Comparison of ENCODE assay signal across 1 cellular context in the genomic region with DNA sequence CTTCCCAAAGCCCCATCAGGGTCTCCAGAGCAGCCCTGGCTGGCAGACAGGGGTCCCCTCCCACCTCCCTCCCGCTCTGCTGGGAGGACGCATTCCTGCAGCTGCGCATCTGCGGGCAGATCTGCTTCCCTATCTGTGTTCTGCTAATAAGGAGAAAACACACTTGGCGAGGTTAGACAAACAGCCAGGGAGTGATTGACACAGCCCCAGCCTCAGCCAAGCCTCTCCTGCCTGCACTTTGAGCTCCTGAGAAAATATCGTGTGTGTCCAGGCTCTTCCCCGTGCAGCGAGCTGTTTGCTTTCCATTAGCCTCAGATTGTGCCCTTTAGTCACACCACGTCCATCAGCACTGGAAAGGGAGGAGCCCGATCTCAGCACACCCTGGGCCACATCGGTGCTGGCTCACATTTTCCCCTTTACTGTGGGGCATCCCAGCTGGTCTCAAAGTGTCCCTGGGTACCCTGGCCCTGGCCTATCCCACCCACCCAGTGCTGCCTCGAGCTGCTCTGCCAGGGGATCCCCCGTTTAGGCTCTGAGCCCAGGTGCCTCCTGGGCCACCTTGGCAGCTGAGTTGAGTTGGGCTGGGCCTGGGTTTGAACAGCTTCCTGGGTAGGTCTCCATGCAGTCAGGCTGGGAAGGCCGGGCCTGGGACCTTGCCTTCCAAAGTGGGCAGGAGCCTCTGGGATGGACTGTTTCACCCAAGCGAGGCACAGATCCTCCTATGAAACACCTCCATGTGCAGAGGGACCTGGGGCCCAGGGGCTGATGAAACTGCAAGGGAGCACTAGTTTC.
TF ChIP-seq lines count a peak whose summit lies in the region.

No MANE protein-coding gene starts in this region.

TF ChIP-seq in HepG2, 621 proteins besides CTCF, POLR2A, EP300 and RAD21 (continued from another document and continues in another):
- TF ChIP-seq CHCHD3 (CRISPR knock-in tag; IDR thresholded peaks at IDR 0.05), result no peak
- no peak for TF ChIP-seq RELA (CRISPR knock-in tag; IDR thresholded peaks at IDR 0.05)
- TF ChIP-seq GATAD1 (CRISPR knock-in tag; IDR thresholded peaks at IDR 0.05), result no peak
- TF ChIP-seq ZNF10 (CRISPR knock-in tag; IDR thresholded peaks at IDR 0.05; ENCODE audit: borderline replicate concordance, low read depth), result no peak
- TF ChIP-seq CCDC6 (CRISPR knock-in tag; IDR thresholded peaks at IDR 0.05), result no peak
- TF ChIP-seq, protein P1, sequence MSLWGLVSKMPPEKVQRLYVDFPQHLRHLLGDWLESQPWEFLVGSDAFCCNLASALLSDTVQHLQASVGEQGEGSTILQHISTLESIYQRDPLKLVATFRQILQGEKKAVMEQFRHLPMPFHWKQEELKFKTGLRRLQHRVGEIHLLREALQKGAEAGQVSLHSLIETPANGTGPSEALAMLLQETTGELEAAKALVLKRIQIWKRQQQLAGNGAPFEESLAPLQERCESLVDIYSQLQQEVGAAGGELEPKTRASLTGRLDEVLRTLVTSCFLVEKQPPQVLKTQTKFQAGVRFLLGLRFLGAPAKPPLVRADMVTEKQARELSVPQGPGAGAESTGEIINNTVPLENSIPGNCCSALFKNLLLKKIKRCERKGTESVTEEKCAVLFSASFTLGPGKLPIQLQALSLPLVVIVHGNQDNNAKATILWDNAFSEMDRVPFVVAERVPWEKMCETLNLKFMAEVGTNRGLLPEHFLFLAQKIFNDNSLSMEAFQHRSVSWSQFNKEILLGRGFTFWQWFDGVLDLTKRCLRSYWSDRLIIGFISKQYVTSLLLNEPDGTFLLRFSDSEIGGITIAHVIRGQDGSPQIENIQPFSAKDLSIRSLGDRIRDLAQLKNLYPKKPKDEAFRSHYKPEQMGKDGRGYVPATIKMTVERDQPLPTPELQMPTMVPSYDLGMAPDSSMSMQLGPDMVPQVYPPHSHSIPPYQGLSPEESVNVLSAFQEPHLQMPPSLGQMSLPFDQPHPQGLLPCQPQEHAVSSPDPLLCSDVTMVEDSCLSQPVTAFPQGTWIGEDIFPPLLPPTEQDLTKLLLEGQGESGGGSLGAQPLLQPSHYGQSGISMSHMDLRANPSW (CRISPR knock-in tag; IDR thresholded peaks at IDR 0.05; ENCODE audit: borderline replicate concordance), result no peak
- TF ChIP-seq, protein P2, sequence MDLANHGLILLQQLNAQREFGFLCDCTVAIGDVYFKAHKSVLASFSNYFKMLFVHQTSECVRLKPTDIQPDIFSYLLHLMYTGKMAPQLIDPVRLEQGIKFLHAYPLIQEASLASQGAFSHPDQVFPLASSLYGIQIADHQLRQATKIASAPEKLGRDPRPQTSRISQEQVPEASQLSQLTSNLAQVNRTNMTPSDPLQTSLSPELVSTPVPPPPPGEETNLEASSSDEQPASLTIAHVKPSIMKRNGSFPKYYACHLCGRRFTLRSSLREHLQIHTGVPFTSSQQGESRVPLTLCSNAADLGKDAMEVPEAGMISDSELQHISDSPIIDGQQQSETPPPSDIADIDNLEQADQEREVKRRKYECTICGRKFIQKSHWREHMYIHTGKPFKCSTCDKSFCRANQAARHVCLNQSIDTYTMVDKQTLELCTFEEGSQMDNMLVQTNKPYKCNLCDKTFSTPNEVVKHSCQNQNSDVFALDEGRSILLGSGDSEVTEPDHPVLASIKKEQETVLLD (CRISPR knock-in tag; IDR thresholded peaks at IDR 0.05; ENCODE audit: low read depth), result no peak
- TF ChIP-seq ZNF839 (CRISPR knock-in tag; IDR thresholded peaks at IDR 0.05; ENCODE audit: borderline replicate concordance), result no peak
- no peak for TF ChIP-seq YY1 (IDR thresholded peaks at IDR 0.05; ENCODE audit: insufficient read depth, insufficient replicate concordance, low read depth, low read length)
- TF ChIP-seq, protein P3, sequence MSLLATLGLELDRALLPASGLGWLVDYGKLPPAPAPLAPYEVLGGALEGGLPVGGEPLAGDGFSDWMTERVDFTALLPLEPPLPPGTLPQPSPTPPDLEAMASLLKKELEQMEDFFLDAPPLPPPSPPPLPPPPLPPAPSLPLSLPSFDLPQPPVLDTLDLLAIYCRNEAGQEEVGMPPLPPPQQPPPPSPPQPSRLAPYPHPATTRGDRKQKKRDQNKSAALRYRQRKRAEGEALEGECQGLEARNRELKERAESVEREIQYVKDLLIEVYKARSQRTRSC (CRISPR knock-in tag; IDR thresholded peaks at IDR 0.05; ENCODE audit: low read depth), result no peak
- TF ChIP-seq ZFP41 (CRISPR knock-in tag; IDR thresholded peaks at IDR 0.05; ENCODE audit: borderline replicate concordance), result no peak
- TF ChIP-seq EHMT2 (IDR thresholded peaks at IDR 0.05; ENCODE audit: borderline replicate concordance, low read depth, low read length), result no peak
- TF ChIP-seq, protein P4, sequence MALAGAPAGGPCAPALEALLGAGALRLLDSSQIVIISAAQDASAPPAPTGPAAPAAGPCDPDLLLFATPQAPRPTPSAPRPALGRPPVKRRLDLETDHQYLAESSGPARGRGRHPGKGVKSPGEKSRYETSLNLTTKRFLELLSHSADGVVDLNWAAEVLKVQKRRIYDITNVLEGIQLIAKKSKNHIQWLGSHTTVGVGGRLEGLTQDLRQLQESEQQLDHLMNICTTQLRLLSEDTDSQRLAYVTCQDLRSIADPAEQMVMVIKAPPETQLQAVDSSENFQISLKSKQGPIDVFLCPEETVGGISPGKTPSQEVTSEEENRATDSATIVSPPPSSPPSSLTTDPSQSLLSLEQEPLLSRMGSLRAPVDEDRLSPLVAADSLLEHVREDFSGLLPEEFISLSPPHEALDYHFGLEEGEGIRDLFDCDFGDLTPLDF (CRISPR knock-in tag; IDR thresholded peaks at IDR 0.05), result no peak
- no peak for TF ChIP-seq FOXK1 (CRISPR knock-in tag; IDR thresholded peaks at IDR 0.05; ENCODE audit: borderline replicate concordance, low read depth)
- TF ChIP-seq MZF1 (CRISPR knock-in tag; IDR thresholded peaks at IDR 0.05; ENCODE audit: borderline replicate concordance), result no peak
- no peak for TF ChIP-seq ZC3H4 (CRISPR knock-in tag; IDR thresholded peaks at IDR 0.05; ENCODE audit: borderline replicate concordance)
- no peak for TF ChIP-seq NR2F1 (CRISPR knock-in tag; IDR thresholded peaks at IDR 0.05)
- no peak for TF ChIP-seq ZNF619 (CRISPR knock-in tag; IDR thresholded peaks at IDR 0.05)
- no peak for TF ChIP-seq CHD2 (IDR thresholded peaks at IDR 0.05; ENCODE audit: low read depth, low read length)
- no peak for TF ChIP-seq PCBP1 (IDR thresholded peaks at IDR 0.05; ENCODE audit: borderline replicate concordance, low read depth, low read length)
- TF ChIP-seq, protein P5, sequence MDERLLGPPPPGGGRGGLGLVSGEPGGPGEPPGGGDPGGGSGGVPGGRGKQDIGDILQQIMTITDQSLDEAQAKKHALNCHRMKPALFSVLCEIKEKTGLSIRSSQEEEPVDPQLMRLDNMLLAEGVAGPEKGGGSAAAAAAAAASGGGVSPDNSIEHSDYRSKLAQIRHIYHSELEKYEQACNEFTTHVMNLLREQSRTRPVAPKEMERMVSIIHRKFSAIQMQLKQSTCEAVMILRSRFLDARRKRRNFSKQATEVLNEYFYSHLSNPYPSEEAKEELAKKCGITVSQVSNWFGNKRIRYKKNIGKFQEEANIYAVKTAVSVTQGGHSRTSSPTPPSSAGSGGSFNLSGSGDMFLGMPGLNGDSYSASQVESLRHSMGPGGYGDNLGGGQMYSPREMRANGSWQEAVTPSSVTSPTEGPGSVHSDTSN (CRISPR knock-in tag; IDR thresholded peaks at IDR 0.05), result peak; percentile 88
- no peak for TF ChIP-seq ZNF564 (CRISPR knock-in tag; IDR thresholded peaks at IDR 0.05)
- peak; percentile 35 for TF ChIP-seq RBM39 (IDR thresholded peaks at IDR 0.05; ENCODE audit: low read depth, low read length, poor library complexity, severe bottlenecking)
- no peak for TF ChIP-seq ZSCAN21 (CRISPR knock-in tag; IDR thresholded peaks at IDR 0.05; ENCODE audit: borderline replicate concordance)
- no peak for TF ChIP-seq ATF7-NPFF (CRISPR knock-in tag; IDR thresholded peaks at IDR 0.05; ENCODE audit: low read depth)
- TF ChIP-seq, protein P6, sequence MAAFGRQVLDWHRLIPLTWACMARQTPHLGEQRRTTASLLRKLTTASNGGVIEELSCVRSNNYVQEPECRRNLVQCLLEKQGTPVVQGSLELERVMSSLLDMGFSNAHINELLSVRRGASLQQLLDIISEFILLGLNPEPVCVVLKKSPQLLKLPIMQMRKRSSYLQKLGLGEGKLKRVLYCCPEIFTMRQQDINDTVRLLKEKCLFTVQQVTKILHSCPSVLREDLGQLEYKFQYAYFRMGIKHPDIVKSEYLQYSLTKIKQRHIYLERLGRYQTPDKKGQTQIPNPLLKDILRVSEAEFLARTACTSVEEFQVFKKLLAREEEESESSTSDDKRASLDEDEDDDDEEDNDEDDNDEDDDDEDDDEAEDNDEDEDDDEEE (CRISPR knock-in tag; IDR thresholded peaks at IDR 0.05), result no peak
- no peak for TF ChIP-seq SALL2 (CRISPR knock-in tag; IDR thresholded peaks at IDR 0.05)
- TF ChIP-seq ZFP1 (CRISPR knock-in tag; IDR thresholded peaks at IDR 0.05), result peak; percentile 65; the same call in 1 of the 2 replicates
- TF ChIP-seq, protein P7, sequence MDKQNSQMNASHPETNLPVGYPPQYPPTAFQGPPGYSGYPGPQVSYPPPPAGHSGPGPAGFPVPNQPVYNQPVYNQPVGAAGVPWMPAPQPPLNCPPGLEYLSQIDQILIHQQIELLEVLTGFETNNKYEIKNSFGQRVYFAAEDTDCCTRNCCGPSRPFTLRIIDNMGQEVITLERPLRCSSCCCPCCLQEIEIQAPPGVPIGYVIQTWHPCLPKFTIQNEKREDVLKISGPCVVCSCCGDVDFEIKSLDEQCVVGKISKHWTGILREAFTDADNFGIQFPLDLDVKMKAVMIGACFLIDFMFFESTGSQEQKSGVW (CRISPR knock-in tag; IDR thresholded peaks at IDR 0.05; ENCODE audit: borderline replicate concordance), result no peak
- TF ChIP-seq, protein P8, sequence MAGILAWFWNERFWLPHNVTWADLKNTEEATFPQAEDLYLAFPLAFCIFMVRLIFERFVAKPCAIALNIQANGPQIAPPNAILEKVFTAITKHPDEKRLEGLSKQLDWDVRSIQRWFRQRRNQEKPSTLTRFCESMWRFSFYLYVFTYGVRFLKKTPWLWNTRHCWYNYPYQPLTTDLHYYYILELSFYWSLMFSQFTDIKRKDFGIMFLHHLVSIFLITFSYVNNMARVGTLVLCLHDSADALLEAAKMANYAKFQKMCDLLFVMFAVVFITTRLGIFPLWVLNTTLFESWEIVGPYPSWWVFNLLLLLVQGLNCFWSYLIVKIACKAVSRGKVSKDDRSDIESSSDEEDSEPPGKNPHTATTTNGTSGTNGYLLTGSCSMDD (CRISPR knock-in tag; IDR thresholded peaks at IDR 0.05), result no peak
- TF ChIP-seq GABPA (IDR thresholded peaks at IDR 0.05; ENCODE audit: low read depth, low read length), result no peak
- no peak for TF ChIP-seq GABPA (CRISPR knock-in tag; IDR thresholded peaks at IDR 0.05; ENCODE audit: low read depth)
- TF ChIP-seq ZNF83 (CRISPR knock-in tag; IDR thresholded peaks at IDR 0.05; ENCODE audit: borderline replicate concordance), result no peak
- TF ChIP-seq TEAD3 (CRISPR knock-in tag; optimal IDR thresholded peaks at IDR 0.05; ENCODE audit: borderline replicate concordance), result peak; percentile 60
- no peak for TF ChIP-seq FIP1L1 (IDR thresholded peaks at IDR 0.05; ENCODE audit: borderline replicate concordance, insufficient read depth, low read depth, low read length)
- TF ChIP-seq IRX3 (CRISPR knock-in tag; IDR thresholded peaks at IDR 0.05; ENCODE audit: borderline replicate concordance, low read depth), result no peak
- TF ChIP-seq MXD4 (CRISPR knock-in tag; IDR thresholded peaks at IDR 0.05), result no peak
- TF ChIP-seq, protein P9, sequence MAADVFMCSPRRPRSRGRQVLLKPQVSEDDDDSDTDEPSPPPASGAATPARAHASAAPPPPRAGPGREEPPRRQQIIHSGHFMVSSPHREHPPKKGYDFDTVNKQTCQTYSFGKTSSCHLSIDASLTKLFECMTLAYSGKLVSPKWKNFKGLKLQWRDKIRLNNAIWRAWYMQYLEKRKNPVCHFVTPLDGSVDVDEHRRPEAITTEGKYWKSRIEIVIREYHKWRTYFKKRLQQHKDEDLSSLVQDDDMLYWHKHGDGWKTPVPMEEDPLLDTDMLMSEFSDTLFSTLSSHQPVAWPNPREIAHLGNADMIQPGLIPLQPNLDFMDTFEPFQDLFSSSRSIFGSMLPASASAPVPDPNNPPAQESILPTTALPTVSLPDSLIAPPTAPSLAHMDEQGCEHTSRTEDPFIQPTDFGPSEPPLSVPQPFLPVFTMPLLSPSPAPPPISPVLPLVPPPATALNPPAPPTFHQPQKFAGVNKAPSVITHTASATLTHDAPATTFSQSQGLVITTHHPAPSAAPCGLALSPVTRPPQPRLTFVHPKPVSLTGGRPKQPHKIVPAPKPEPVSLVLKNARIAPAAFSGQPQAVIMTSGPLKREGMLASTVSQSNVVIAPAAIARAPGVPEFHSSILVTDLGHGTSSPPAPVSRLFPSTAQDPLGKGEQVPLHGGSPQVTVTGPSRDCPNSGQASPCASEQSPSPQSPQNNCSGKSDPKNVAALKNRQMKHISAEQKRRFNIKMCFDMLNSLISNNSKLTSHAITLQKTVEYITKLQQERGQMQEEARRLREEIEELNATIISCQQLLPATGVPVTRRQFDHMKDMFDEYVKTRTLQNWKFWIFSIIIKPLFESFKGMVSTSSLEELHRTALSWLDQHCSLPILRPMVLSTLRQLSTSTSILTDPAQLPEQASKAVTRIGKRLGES (CRISPR knock-in tag; IDR thresholded peaks at IDR 0.05; ENCODE audit: borderline replicate concordance), result no peak
- TF ChIP-seq REPIN1 (CRISPR knock-in tag; IDR thresholded peaks at IDR 0.05; ENCODE audit: borderline replicate concordance, low read depth), result no peak
- peak; percentile 58 for TF ChIP-seq KDM6A (CRISPR knock-in tag; IDR thresholded peaks at IDR 0.05; ENCODE audit: low read depth)
- TF ChIP-seq, protein P10, sequence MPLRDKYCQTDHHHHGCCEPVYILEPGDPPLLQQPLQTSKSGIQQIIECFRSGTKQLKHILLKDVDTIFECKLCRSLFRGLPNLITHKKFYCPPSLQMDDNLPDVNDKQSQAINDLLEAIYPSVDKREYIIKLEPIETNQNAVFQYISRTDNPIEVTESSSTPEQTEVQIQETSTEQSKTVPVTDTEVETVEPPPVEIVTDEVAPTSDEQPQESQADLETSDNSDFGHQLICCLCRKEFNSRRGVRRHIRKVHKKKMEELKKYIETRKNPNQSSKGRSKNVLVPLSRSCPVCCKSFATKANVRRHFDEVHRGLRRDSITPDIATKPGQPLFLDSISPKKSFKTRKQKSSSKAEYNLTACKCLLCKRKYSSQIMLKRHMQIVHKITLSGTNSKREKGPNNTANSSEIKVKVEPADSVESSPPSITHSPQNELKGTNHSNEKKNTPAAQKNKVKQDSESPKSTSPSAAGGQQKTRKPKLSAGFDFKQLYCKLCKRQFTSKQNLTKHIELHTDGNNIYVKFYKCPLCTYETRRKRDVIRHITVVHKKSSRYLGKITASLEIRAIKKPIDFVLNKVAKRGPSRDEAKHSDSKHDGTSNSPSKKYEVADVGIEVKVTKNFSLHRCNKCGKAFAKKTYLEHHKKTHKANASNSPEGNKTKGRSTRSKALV (CRISPR knock-in tag; IDR thresholded peaks at IDR 0.05), result no peak
- TF ChIP-seq ZNF816 (CRISPR knock-in tag; IDR thresholded peaks at IDR 0.05; ENCODE audit: borderline replicate concordance), result no peak
- TF ChIP-seq RARA (CRISPR knock-in tag; IDR thresholded peaks at IDR 0.05), result peak; percentile 63
- TF ChIP-seq ZNF292 (CRISPR knock-in tag; IDR thresholded peaks at IDR 0.05; ENCODE audit: borderline replicate concordance, low read depth), result peak; percentile 96
